ENCODE assay signal across 1 cellular context in the genomic region with DNA sequence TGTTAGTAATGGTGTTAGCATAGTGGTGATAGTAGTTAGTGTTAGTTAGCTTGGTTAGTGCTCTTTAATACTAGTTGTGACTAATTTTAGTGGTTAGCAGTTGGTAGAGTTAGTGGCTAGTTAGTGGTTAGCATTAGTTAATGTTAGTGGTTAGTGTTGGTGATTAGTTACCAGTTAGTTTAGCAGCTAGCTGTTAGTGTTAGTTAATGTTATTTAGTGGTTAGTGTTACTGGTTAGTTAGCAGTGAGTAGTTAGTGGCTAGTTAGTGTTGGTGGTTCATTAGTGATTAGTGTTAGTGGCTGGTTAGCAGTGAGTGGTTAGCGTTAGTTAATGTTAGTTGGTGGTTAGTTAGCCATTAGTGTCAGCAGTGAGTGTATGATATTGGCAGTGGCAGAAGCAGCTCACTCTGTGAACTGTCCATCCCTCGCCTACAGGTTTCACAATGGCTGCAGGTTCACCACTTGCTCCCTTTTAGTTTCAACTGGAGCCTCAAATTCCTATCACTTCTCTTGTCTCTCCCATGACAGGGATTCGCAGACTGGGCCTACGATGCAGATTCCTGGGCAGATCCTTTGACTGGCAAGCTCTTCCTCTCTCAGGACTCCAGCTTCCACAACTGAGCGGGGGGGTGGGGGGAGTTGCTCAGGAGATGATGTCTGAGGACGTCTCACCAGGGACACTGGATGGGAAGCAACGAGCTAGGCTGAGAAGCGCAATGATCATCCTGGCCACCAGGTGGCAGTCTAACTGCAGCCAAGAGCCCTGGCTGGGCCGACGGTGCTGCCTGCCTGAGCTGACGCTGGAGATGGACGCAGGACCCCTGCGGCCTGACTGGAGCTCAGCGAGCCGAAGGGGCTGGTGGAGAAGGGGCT.
TF ChIP-seq lines count a peak whose summit lies in the region.

No MANE protein-coding gene starts in this region.

TF ChIP-seq in HepG2, 621 proteins besides CTCF, POLR2A, EP300 and RAD21 (continued from another document):
- TF ChIP-seq ZNF687 (CRISPR knock-in tag; IDR thresholded peaks at IDR 0.05) (peak; percentile 26; the same call in 1 of the 2 replicates), ZNF562 (CRISPR knock-in tag; IDR thresholded peaks at IDR 0.05; ENCODE audit: borderline replicate concordance) (no peak), FOXA3 (CRISPR knock-in tag; IDR thresholded peaks at IDR 0.05) (no peak), FOSL2 (CRISPR knock-in tag; IDR thresholded peaks at IDR 0.05) (peak; percentile 21; the same call in 1 of the 2 replicates), GABPB1 (CRISPR knock-in tag; IDR thresholded peaks at IDR 0.05) (peak; percentile 46; the same call in 1 of the 2 replicates), ZKSCAN8 (CRISPR knock-in tag; IDR thresholded peaks at IDR 0.05; ENCODE audit: borderline replicate concordance) (no peak), KDM2A (CRISPR knock-in tag; IDR thresholded peaks at IDR 0.05; ENCODE audit: borderline replicate concordance, low read depth) (peak; percentile 63; the same call in 1 of the 2 replicates), ZNF17 (CRISPR knock-in tag; IDR thresholded peaks at IDR 0.05) (no peak), STAT6 (CRISPR knock-in tag; IDR thresholded peaks at IDR 0.05; ENCODE audit: borderline replicate concordance) (no peak), SMC3 (IDR thresholded peaks at IDR 0.05; ENCODE audit: low read length) (peak; percentile 62), ZNF782 (CRISPR knock-in tag; IDR thresholded peaks at IDR 0.05; ENCODE audit: borderline replicate concordance) (no peak), HOXA7 (CRISPR knock-in tag; IDR thresholded peaks at IDR 0.05) (no peak), SMARCC2 (IDR thresholded peaks at IDR 0.05) (no peak), STAG1 (CRISPR knock-in tag; IDR thresholded peaks at IDR 0.05) (peak; percentile 85), TCF12 (IDR thresholded peaks at IDR 0.05) (no peak), TCF12 (CRISPR knock-in tag; IDR thresholded peaks at IDR 0.05) (no peak), XRCC5 (optimal IDR thresholded peaks at IDR 0.05; ENCODE audit: low read length) (peak; percentile 71), ZNF883 (CRISPR knock-in tag; IDR thresholded peaks at IDR 0.05; ENCODE audit: not compliant biosample characterization) (peak; percentile 31), SALL1 (CRISPR knock-in tag; IDR thresholded peaks at IDR 0.05) (peak; percentile 23; the same call in 1 of the 2 replicates), SPEN (CRISPR knock-in tag; IDR thresholded peaks at IDR 0.05; ENCODE audit: low read depth) (peak; percentile 53; the same call in 1 of the 2 replicates), ZNF317 (CRISPR knock-in tag; IDR thresholded peaks at IDR 0.05) (no peak), PHB2 (IDR thresholded peaks at IDR 0.05; ENCODE audit: partially characterized antibody) (no peak)
- TF ChIP-seq, protein P1, sequence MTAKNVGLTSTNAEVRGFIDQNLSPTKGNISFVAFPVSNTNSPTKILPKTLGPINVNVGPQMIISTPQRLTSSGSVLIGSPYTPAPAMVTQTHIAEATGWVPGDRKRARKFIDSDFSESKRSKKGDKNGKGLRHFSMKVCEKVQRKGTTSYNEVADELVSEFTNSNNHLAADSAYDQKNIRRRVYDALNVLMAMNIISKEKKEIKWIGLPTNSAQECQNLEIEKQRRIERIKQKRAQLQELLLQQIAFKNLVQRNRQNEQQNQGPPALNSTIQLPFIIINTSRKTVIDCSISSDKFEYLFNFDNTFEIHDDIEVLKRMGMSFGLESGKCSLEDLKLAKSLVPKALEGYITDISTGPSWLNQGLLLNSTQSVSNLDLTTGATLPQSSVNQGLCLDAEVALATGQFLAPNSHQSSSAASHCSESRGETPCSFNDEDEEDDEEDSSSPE (CRISPR knock-in tag; IDR thresholded peaks at IDR 0.05), result no peak
- TF ChIP-seq, protein P2, sequence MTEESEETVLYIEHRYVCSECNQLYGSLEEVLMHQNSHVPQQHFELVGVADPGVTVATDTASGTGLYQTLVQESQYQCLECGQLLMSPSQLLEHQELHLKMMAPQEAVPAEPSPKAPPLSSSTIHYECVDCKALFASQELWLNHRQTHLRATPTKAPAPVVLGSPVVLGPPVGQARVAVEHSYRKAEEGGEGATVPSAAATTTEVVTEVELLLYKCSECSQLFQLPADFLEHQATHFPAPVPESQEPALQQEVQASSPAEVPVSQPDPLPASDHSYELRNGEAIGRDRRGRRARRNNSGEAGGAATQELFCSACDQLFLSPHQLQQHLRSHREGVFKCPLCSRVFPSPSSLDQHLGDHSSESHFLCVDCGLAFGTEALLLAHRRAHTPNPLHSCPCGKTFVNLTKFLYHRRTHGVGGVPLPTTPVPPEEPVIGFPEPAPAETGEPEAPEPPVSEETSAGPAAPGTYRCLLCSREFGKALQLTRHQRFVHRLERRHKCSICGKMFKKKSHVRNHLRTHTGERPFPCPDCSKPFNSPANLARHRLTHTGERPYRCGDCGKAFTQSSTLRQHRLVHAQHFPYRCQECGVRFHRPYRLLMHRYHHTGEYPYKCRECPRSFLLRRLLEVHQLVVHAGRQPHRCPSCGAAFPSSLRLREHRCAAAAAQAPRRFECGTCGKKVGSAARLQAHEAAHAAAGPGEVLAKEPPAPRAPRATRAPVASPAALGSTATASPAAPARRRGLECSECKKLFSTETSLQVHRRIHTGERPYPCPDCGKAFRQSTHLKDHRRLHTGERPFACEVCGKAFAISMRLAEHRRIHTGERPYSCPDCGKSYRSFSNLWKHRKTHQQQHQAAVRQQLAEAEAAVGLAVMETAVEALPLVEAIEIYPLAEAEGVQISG (CRISPR knock-in tag; IDR thresholded peaks at IDR 0.05), result peak; percentile 63
- TF ChIP-seq, protein P3, sequence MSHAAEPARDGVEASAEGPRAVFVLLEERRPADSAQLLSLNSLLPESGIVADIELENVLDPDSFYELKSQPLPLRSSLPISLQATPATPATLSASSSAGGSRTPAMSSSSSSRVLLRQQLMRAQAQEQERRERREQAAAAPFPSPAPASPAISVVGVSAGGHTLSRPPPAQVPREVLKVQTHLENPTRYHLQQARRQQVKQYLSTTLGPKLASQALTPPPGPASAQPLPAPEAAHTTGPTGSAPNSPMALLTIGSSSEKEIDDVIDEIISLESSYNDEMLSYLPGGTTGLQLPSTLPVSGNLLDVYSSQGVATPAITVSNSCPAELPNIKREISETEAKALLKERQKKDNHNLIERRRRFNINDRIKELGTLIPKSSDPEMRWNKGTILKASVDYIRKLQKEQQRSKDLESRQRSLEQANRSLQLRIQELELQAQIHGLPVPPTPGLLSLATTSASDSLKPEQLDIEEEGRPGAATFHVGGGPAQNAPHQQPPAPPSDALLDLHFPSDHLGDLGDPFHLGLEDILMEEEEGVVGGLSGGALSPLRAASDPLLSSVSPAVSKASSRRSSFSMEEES (CRISPR knock-in tag; IDR thresholded peaks at IDR 0.05), result no peak
